Comparison of ENCODE assay signal across 24 cellular contexts in the genomic region with DNA sequence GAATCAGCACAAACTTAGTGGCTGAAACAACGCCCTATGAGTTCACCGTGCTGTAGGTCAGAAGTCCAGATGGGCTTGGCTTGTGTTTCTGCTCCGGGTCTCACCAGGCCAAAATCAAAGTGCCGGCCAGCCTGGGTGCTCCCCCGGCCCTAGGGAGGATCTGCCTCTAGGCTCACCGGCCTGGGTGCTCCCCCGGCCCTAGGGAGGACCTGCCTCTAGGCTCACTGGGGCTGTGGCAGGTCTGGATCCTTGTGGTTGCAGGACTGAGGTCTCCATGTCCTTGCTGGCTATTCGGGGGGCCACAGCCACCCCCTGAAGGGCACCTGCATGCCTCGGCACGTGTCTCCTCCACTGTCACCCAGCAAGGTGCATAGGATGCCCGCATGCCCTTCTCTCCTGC.
DNase-seq lines count a peak whose midpoint lies in the region; ATAC-seq, FAIRE-seq and TF ChIP-seq lines count a peak whose summit lies in the region.
"Had no signal": no experiment of that assay in that cellular context is flagged by ENCODE, and none has a peak within 500 bp of the region (broad histone marks: within the 10 kb centered on the region; RNA-seq: fewer than 3 reads in every experiment).

No MANE protein-coding gene starts in this region.

- H4K91ac ChIP-seq in neuronal stem cell (ENCODE audit: low read depth, low read length, poor library complexity) = no peak overlapping the region

- TF ChIP-seq CTCF in kidney (IDR thresholded peaks at IDR 0.05; ENCODE audit: borderline replicate concordance, extremely low read depth, insufficient read depth) (no peak), progenitor cell of endocrine pancreas (IDR thresholded peaks at IDR 0.05; ENCODE audit: unreplicated experiment) (no peak)

- peak; percentile 39 for DNase-seq in kidney
- DNase-seq in neuronal stem cell (ENCODE audit: low spot score) = no peak
- DNase-seq in small intestine = peak; percentile 64
- DNase-seq in AG08396 (ENCODE audit: low spot score) = no peak
- no peak for DNase-seq in progenitor cell of endocrine pancreas (ENCODE audit: low spot score, unreplicated experiment)
- no peak for DNase-seq in NCI-H2227 treated with DMSO at 0.1 percent for 48 hours (lab: John Stamatoyannopoulos, UW)
- DNase-seq: AML-193; BE2C; C1 segment of cervical spinal cord; Calu3; CD4-positive, alpha-beta memory T cell; COR-L47; DMS53; GF-D8; GOT3; HFFc6 had no signal

- H3K4me2 ChIP-seq in BLaER1 = peak overlapping the region; percentile 96; the same call in 1 of the 2 replicates
- H3K4me2 ChIP-seq in neuronal stem cell (ENCODE audit: insufficient read depth, low read length, poor library complexity, severe bottlenecking) = no peak overlapping the region

- no peak overlapping the region for H2BK15ac ChIP-seq in neuronal stem cell (ENCODE audit: low read length)

- H3K27me3 Mint-ChIP-seq in progenitor cell of endocrine pancreas = no peaks in the 10 kb centered on the region

- H3K9me3 ChIP-seq in BLaER1 = no peaks in the 10 kb centered on the region
- H3K9me3 ChIP-seq in kidney (ENCODE audit: control insufficient read depth in 1 of 2, low read length in 2 of 2) = no peaks in the 10 kb centered on the region
- H3K9me3 ChIP-seq in neuronal stem cell (replicated peaks in 1 of 2; ENCODE audit: control insufficient read depth in 2 of 2, insufficient read depth in 1 of 2, low read depth in 1 of 2, low read length in 2 of 2) = peaks cover 4 to 16% of the 10 kb centered on the region in 2 donors
- no peaks in the 10 kb centered on the region for H3K9me3 ChIP-seq in small intestine (ENCODE audit: control insufficient read depth, low read depth)
- H3K9me3 ChIP-seq: BE2C, HAP-1 had no signal

- FAIRE-seq in kidney (lab: Jason Lieb, UNC) (no peak), small intestine (lab: Jason Lieb, UNC) (no peak)
- FAIRE-seq: A204.1, GM12891, GM18507, H54 had no signal

- intact Hi-C loops in kidney (cut with DNase I) = no loop called here

- H3K14ac ChIP-seq in neuronal stem cell (ENCODE audit: low read length) = peak overlapping the region; percentile 31

- H2BK12ac ChIP-seq in neuronal stem cell (ENCODE audit: low read length) = no peak overlapping the region

- H2AK5ac ChIP-seq in neuronal stem cell (ENCODE audit: low read depth, low read length) = no peak overlapping the region

- no CpG with 5 or more reads among the region's 11 CpGs for WGBS in neuronal stem cell (ENCODE audit: extremely low coverage in 2 of 2, insufficient read length in 2 of 2, insufficient replicate concordance in 1 of 2), 2 donors
- WGBS in small intestine, 3 donors = 31 to 70% (median 37%) methylated on average over 11 of the region's 11 CpGs

- no peak overlapping the region for H4K8ac ChIP-seq in neuronal stem cell (ENCODE audit: low read depth, low read length)

- peak overlapping the region; percentile 27 for H3K18ac ChIP-seq in neuronal stem cell (ENCODE audit: low read length)

- H3K4me3 ChIP-seq in BLaER1 (no peak overlapping the region), kidney (ENCODE audit: low read length in 2 of 2) (no peak overlapping the region), neuronal stem cell (ENCODE audit: low read length in 2 of 2) (no peak overlapping the region), small intestine (ENCODE audit: low read depth in 1 of 2, low read length in 2 of 2) (no peak overlapping the region)
- H3K4me3 ChIP-seq: HAP-1 had no signal

- no peaks in the 10 kb centered on the region for H3K9me3 Mint-ChIP-seq in progenitor cell of endocrine pancreas (ENCODE audit: low read depth)

- peak overlapping the region; percentile 68 for H3K23ac ChIP-seq in neuronal stem cell (ENCODE audit: low read depth, low read length, poor library complexity)

- peaks cover 2% of the 10 kb centered on the region for H3K79me1 ChIP-seq in neuronal stem cell (ENCODE audit: low read depth, low read length)

- H3K4ac ChIP-seq in neuronal stem cell (ENCODE audit: low read length) = no peak overlapping the region

- H3K4me1 ChIP-seq in BLaER1 = peaks cover 63% of the 10 kb centered on the region
- no peaks in the 10 kb centered on the region for H3K4me1 ChIP-seq in kidney (ENCODE audit: control insufficient read depth in 1 of 2, insufficient read depth in 1 of 2, low read depth in 1 of 2, low read length in 2 of 2)
- H3K4me1 ChIP-seq in neuronal stem cell (ENCODE audit: control insufficient read depth in 2 of 2, insufficient read depth in 1 of 2, low read depth in 1 of 2, low read length in 2 of 2) = peaks cover 16 to 17% of the 10 kb centered on the region in 2 donors
- no peaks in the 10 kb centered on the region for H3K4me1 ChIP-seq in small intestine (ENCODE audit: control insufficient read depth in 2 of 2, insufficient read depth in 1 of 2, low read depth in 1 of 2, low read length in 1 of 2)
- H3K4me1 ChIP-seq: BE2C, HAP-1 had no signal

- H3K36me3 ChIP-seq in BLaER1 (no peaks in the 10 kb centered on the region), kidney (ENCODE audit: control insufficient read depth in 1 of 2, insufficient read depth in 2 of 2, low read length in 2 of 2) (no peaks in the 10 kb centered on the region), neuronal stem cell (replicated peaks in 1 of 2; ENCODE audit: control insufficient read depth in 2 of 2, insufficient read depth in 2 of 2, low read length in 2 of 2) (no peaks in the 10 kb centered on the region), small intestine (ENCODE audit: control insufficient read depth in 2 of 2, insufficient read depth in 2 of 2, low read length in 2 of 2) (no peaks in the 10 kb centered on the region)
- H3K36me3 ChIP-seq: BE2C, HAP-1 had no signal

- H3K27ac ChIP-seq in BLaER1 = no peak overlapping the region
- no peak overlapping the region for H3K27ac ChIP-seq in kidney (ENCODE audit: low read depth in 2 of 2, low read length in 2 of 2)
- H3K27ac ChIP-seq in neuronal stem cell (replicated peaks; ENCODE audit: low read length) = no peak overlapping the region
- H3K27ac ChIP-seq in small intestine (ENCODE audit: low read depth in 1 of 2, low read length in 1 of 2) = no peak overlapping the region
- H3K27ac ChIP-seq: 22Rv1 had no signal

- no peak overlapping the region for H2BK5ac ChIP-seq in neuronal stem cell (ENCODE audit: low read length)

- H3K36me3 Mint-ChIP-seq in progenitor cell of endocrine pancreas (ENCODE audit: insufficient read depth) = no peaks in the 10 kb centered on the region
- H3K36me3 Mint-ChIP-seq: CD4-positive, alpha-beta memory T cell had no signal

- H3K4me3 Mint-ChIP-seq in progenitor cell of endocrine pancreas (ENCODE audit: low read depth) = no peak overlapping the region
- H3K4me3 Mint-ChIP-seq: CD4-positive, alpha-beta memory T cell; HFFc6 had no signal

- ATAC-seq in GM21526 (IDR thresholded peaks at IDR 0.05; ENCODE audit: low FRiP score, unreplicated experiment) = no peak

- H3K27me3 ChIP-seq in BLaER1 (peaks cover 32% of the 10 kb centered on the region), neuronal stem cell (ENCODE audit: control insufficient read depth in 3 of 3, insufficient read depth in 3 of 3, low read depth in 1 of 3, low read length in 3 of 3) (peaks cover 0 to 2% (median 0%) of the 10 kb centered on the region in 3 experiments), small intestine (ENCODE audit: control insufficient read depth in 2 of 2, insufficient read depth in 2 of 2, low read length in 2 of 2) (no peaks in the 10 kb centered on the region)

- no peak overlapping the region for H2AFZ ChIP-seq in neuronal stem cell (ENCODE audit: low read length)

- no peak overlapping the region for H2BK120ac ChIP-seq in neuronal stem cell (ENCODE audit: low read depth, low read length)

- peaks cover 18% of the 10 kb centered on the region; the same call in 1 of the 2 replicates for H4K20me1 ChIP-seq in BLaER1

- H3K27ac Mint-ChIP-seq in progenitor cell of endocrine pancreas = no peak overlapping the region
- H3K27ac Mint-ChIP-seq: CD4-positive, alpha-beta memory T cell; HFFc6 had no signal

- no peak overlapping the region for H3K9ac ChIP-seq in BLaER1
- no peak overlapping the region for H3K9ac ChIP-seq in kidney (ENCODE audit: low read length in 2 of 2)
- H3K9ac ChIP-seq in neuronal stem cell (ENCODE audit: low read depth, low read length, poor library complexity) = peak overlapping the region; percentile 55

- no peaks in the 10 kb centered on the region for H3K4me1 Mint-ChIP-seq in progenitor cell of endocrine pancreas (ENCODE audit: low read depth)
- H3K4me1 Mint-ChIP-seq: CD4-positive, alpha-beta memory T cell had no signal

Comparison
In these comparisons a context has a peak if more than half of its experiments do, and no peak if none do; other contexts are left out.
1. DNase-seq: peak in kidney (single experiment) and small intestine (single experiment); none in neuronal stem cell (single experiment), AG08396 (single experiment), progenitor cell of endocrine pancreas (single experiment) and NCI-H2227 treated with DMSO at 0.1 percent for 48 hours (single experiment).